1 cellular context compared by ENCODE assay signal in genomic region chr12:52050116-52050770, GRCh38.
TF ChIP-seq lines count a peak whose summit lies in the region.

No MANE protein-coding gene starts in this region.

TF ChIP-seq in H1, 55 proteins besides CTCF, POLR2A, EP300 and RAD21:
- no peak for TF ChIP-seq HDAC2 (IDR thresholded peaks at IDR 0.05; ENCODE audit: borderline replicate concordance in 1 of 2, low read depth in 2 of 2, low read length in 2 of 2)
- TF ChIP-seq POLR2AphosphoS5 (IDR thresholded peaks at IDR 0.05; ENCODE audit: low read depth, low read length): 0 out of 2 replicates have a peak, but pooled peaks have one; percentile 21
TF ChIP-seq in H1: peak in this region for 1.
